1 cellular context compared by ENCODE assay signal in genomic region chr12:42222724-42223123, GRCh38.
TF ChIP-seq lines count a peak whose summit lies in the region.

No MANE protein-coding gene starts in this region.

TF ChIP-seq in K562, 482 proteins besides CTCF, POLR2A, EP300 and RAD21:
- no peak for TF ChIP-seq UBTF (IDR thresholded peaks at IDR 0.05; ENCODE audit: borderline replicate concordance in 1 of 2, low read depth in 2 of 2, low read length in 2 of 2)
- TF ChIP-seq CBX1 (IDR thresholded peaks at IDR 0.05; ENCODE audit: low read depth): no peak
- no peak for TF ChIP-seq BCL6 (CRISPR knock-in tag; IDR thresholded peaks at IDR 0.05)
- TF ChIP-seq ZNF239 (CRISPR knock-in tag; IDR thresholded peaks at IDR 0.05): no peak
- TF ChIP-seq SMAD3 (CRISPR knock-in tag; conservative IDR thresholded peaks at IDR 0.05): no peak
- TF ChIP-seq HBP1 (CRISPR knock-in tag; IDR thresholded peaks at IDR 0.05): no peak
- TF ChIP-seq MYNN (IDR thresholded peaks at IDR 0.05): no peak
- no peak for TF ChIP-seq MYNN (CRISPR knock-in tag; IDR thresholded peaks at IDR 0.05)
- no peak for TF ChIP-seq GTF2A2 (tag; IDR thresholded peaks at IDR 0.05)
- TF ChIP-seq SMAD4 (CRISPR knock-in tag; conservative IDR thresholded peaks at IDR 0.05): no peak
- no peak for TF ChIP-seq RBM14 (IDR thresholded peaks at IDR 0.05; ENCODE audit: borderline replicate concordance, insufficient read depth, low read depth, low read length)
